ENCODE assay signal across 9 cellular contexts in genomic region chr5:175696139-175696854, GRCh38. TPM values are rescaled to one million over a fixed set of nuclear protein-coding genes. Genes with fewer than 3 reads are reported as not detected.
DNase-seq lines count a peak whose midpoint lies in the region; ATAC-seq and TF ChIP-seq lines count a peak whose summit lies in the region.
"Had no signal": no experiment of that assay in that cellular context is flagged by ENCODE, and none has a peak within 500 bp of the region (broad histone marks: within the 10 kb centered on the region; RNA-seq: fewer than 3 reads in every experiment).

No MANE protein-coding gene starts in this region.

- no peak overlapping the region for H3K14ac ChIP-seq in trophoblast cell (ENCODE audit: low read length)

- peaks cover 21% of the 10 kb centered on the region for H3K4me1 Mint-ChIP-seq in activated CD4-positive, alpha-beta memory T cell treated with anti-CD3 and anti-CD28 coated beads, Interleukin-2, amount 10 ng/mL, durations not matched to agents 7 days and 5 days

- no peak for TF ChIP-seq POLR2A in transverse colon (IDR thresholded peaks at IDR 0.05)

- H4K91ac ChIP-seq in trophoblast cell (ENCODE audit: low read depth, low read length) = peak overlapping the region; percentile 37

- no peak overlapping the region for H2AFZ ChIP-seq in trophoblast cell (ENCODE audit: insufficient read depth, low read length, poor library complexity)

- no peak overlapping the region for H3K23ac ChIP-seq in trophoblast cell (ENCODE audit: low read length)

- H3K9ac ChIP-seq in trophoblast cell (ENCODE audit: low read length) = no peak overlapping the region

- no peak overlapping the region for H3K4me2 ChIP-seq in trophoblast cell (ENCODE audit: low read length)

- no peak for TF ChIP-seq EP300 in transverse colon (IDR thresholded peaks at IDR 0.05; ENCODE audit: low read depth)

- no peak overlapping the region for H2BK12ac ChIP-seq in trophoblast cell (ENCODE audit: low read length)

- peak; percentile 29 to 74 for DNase-seq in NCI-H526 (lab: John Stamatoyannopoulos, UW)
- DNase-seq in activated CD4-positive, alpha-beta memory T cell treated with anti-CD3 and anti-CD28 coated beads, Interleukin-2, amount 10 ng/mL, durations not matched to agents 7 days and 5 days = peak; percentile 81
- DNase-seq in epithelial cell of proximal tubule (ENCODE audit: low read depth) = no peak
- peak in 1 of 2 donors; percentile 34 for DNase-seq in trophoblast cell
- peak; percentile 72 for DNase-seq in transverse colon
- no peak for DNase-seq in NCI-H1048 (lab: John Stamatoyannopoulos, UW)

- WGBS in trophoblast cell (ENCODE audit: extremely low coverage, insufficient coverage, insufficient read length) = no CpG with 5 or more reads among the region's 16 CpGs
- WGBS in transverse colon (ENCODE audit: low coverage in 1 of 2), 2 donors = 20 to 32% methylated on average over 1 to 16 of the region's 16 CpGs

- H3K36me3 ChIP-seq in trophoblast cell (ENCODE audit: control insufficient read depth in 1 of 2, insufficient read depth in 2 of 2, low read length in 2 of 2) (no peaks in the 10 kb centered on the region), transverse colon (no peaks in the 10 kb centered on the region)
- H3K36me3 ChIP-seq: breast epithelium had no signal

- no peaks in the 10 kb centered on the region for H3K9me3 Mint-ChIP-seq in activated CD4-positive, alpha-beta memory T cell treated with anti-CD3 and anti-CD28 coated beads, Interleukin-2, amount 10 ng/mL, durations not matched to agents 7 days and 5 days

- H2AK5ac ChIP-seq in trophoblast cell (ENCODE audit: low read length) = no peak overlapping the region

- POLR2A ChIA-PET in activated CD4-positive, alpha-beta memory T cell treated with anti-CD3 and anti-CD28 coated beads, Interleukin-2, amount 10 ng/mL, durations not matched to agents 7 days and 5 days (lab: Charles Lee) = interaction anchor here (0.9 to 1.4 kb wide), 2 partner anchors 39 to 162 kb away, joined by 3 to 4 read pairs; no protein-coding TSS in a partner anchor

- ATAC-seq in HG03135 (IDR thresholded peaks at IDR 0.05; ENCODE audit: unreplicated experiment) = no peak

- H3K4me3 ChIP-seq in epithelial cell of proximal tubule (ENCODE audit: low read depth, low read length) = no peak overlapping the region
- H3K4me3 ChIP-seq in trophoblast cell (ENCODE audit: low read depth, low read length) = no peak overlapping the region
- no peak overlapping the region for H3K4me3 ChIP-seq in transverse colon
- H3K4me3 ChIP-seq: breast epithelium had no signal

- CTCF ChIA-PET in activated CD4-positive, alpha-beta memory T cell treated with anti-CD3 and anti-CD28 coated beads, Interleukin-2, amount 10 ng/mL, durations not matched to agents 7 days and 5 days (lab: Charles Lee) = interaction anchor here (0.7 to 6.6 kb wide), 17 partner anchors 8 to 171 kb away, joined by 3 to 79 read pairs (median 4); no protein-coding TSS in a partner anchor

- H3K27me3 ChIP-seq in trophoblast cell (ENCODE audit: insufficient read depth, low read length) (no peaks in the 10 kb centered on the region), transverse colon (no peaks in the 10 kb centered on the region)

- H3K27ac ChIP-seq in trophoblast cell (ENCODE audit: low read depth, low read length) (no peak overlapping the region), transverse colon (peak overlapping the region in 2 of 4 donors; percentile 44 to 53)
- H3K27ac ChIP-seq: breast epithelium had no signal

- H3K4me3 Mint-ChIP-seq in activated CD4-positive, alpha-beta memory T cell treated with anti-CD3 and anti-CD28 coated beads, Interleukin-2, amount 10 ng/mL, durations not matched to agents 7 days and 5 days = no peak overlapping the region

- in situ Hi-C loops in transverse colon (cut with MboI; ENCODE audit: low pct_ligation_motif_present in 1 of 4, low pct_unique_long_range_greater_than_20kb in 1 of 4, low sequenced_read_pairs in 3 of 4) = no loop called here

- peak overlapping the region; percentile 35 for H4K12ac ChIP-seq in trophoblast cell (ENCODE audit: low read depth, low read length)

- H3K79me1 ChIP-seq in trophoblast cell (ENCODE audit: low read length) = peaks cover 3% of the 10 kb centered on the region

- intact Hi-C loops in transverse colon (cut with DNase I; ENCODE audit: low total_unique reads) = no loop called here

- no peak overlapping the region for H3K18ac ChIP-seq in trophoblast cell (ENCODE audit: low read length)

- no peak overlapping the region for H2BK120ac ChIP-seq in trophoblast cell (ENCODE audit: insufficient read depth, low read length, poor library complexity)

- no peaks in the 10 kb centered on the region for H3K27me3 Mint-ChIP-seq in activated CD4-positive, alpha-beta memory T cell treated with anti-CD3 and anti-CD28 coated beads, Interleukin-2, amount 10 ng/mL, durations not matched to agents 7 days and 5 days

- H3K4me1 ChIP-seq in trophoblast cell (ENCODE audit: control insufficient read depth in 1 of 2, insufficient read depth in 2 of 2, low read length in 2 of 2) (peaks cover 2 to 3% of the 10 kb centered on the region in 2 experiments), transverse colon (no peaks in the 10 kb centered on the region)
- H3K4me1 ChIP-seq: breast epithelium had no signal

- peaks cover 2% of the 10 kb centered on the region for H3K9me3 ChIP-seq in trophoblast cell (ENCODE audit: insufficient read depth, low read depth, low read length)
- H3K9me3 ChIP-seq in transverse colon = no peaks in the 10 kb centered on the region
- H3K9me3 ChIP-seq: breast epithelium had no signal

- no peak overlapping the region for H3K4ac ChIP-seq in trophoblast cell (ENCODE audit: low read depth, low read length)

- H3K27ac Mint-ChIP-seq in activated CD4-positive, alpha-beta memory T cell treated with anti-CD3 and anti-CD28 coated beads, Interleukin-2, amount 10 ng/mL, durations not matched to agents 7 days and 5 days = peak overlapping the region; percentile 2

- no peaks in the 10 kb centered on the region for H3K79me2 ChIP-seq in trophoblast cell (ENCODE audit: control insufficient read depth, insufficient read depth, low read length, poor library complexity)

- no peaks in the 10 kb centered on the region for H3K36me3 Mint-ChIP-seq in activated CD4-positive, alpha-beta memory T cell treated with anti-CD3 and anti-CD28 coated beads, Interleukin-2, amount 10 ng/mL, durations not matched to agents 7 days and 5 days (ENCODE audit: low read depth)

- H2BK5ac ChIP-seq in trophoblast cell (ENCODE audit: low read depth, low read length, poor library complexity) = no peak overlapping the region

- TF ChIP-seq CTCF in GM12872 (IDR thresholded peaks at IDR 0.05; ENCODE audit: insufficient read depth, low read depth, low read length) (peak; percentile 81), epithelial cell of proximal tubule (conservative IDR thresholded peaks at IDR 0.05; ENCODE audit: low read depth, low read length) (peak; percentile 44), transverse colon (IDR thresholded peaks at IDR 0.05) (peak; percentile 26 to 50 (median 44))

- H4K8ac ChIP-seq in trophoblast cell (ENCODE audit: low read depth, low read length) = peak overlapping the region; percentile 73

RNA-seq across cellular contexts. Expression of gene HRH2, which starts 38.4 kb away (rescaled TPM):
- total RNA-seq in activated CD4-positive, alpha-beta memory T cell treated with anti-CD3 and anti-CD28 coated beads, Interleukin-2, amount 10 ng/mL, durations not matched to agents 7 days and 5 days = 10 to 100 TPM; 13.4 to 13.7 TPM
- 0.29 and 0.65 TPM in 2 replicates for total RNA-seq in epithelial cell of proximal tubule
- 1.0 and 1.4 TPM in 2 replicates for polyA plus RNA-seq in trophoblast cell (2013)
- 1 to 10 TPM in 1 of 4 donors, under 1 TPM in 3; 0.20 to 1.5 (median 0.74) TPM for total RNA-seq in transverse colon

Comparison
In these comparisons a context has a peak if more than half of its experiments do, and no peak if none do; other contexts are left out.
1. DNase-seq: peak in NCI-H526 (2 of 2), activated CD4-positive, alpha-beta memory T cell treated with anti-CD3 and anti-CD28 coated beads, Interleukin-2, amount 10 ng/mL, durations not matched to agents 7 days and 5 days (single experiment) and transverse colon (single experiment); none in epithelial cell of proximal tubule (single experiment) and NCI-H1048 (single experiment).
2. Peak in every context shown above with its lines, with median percentiles within 50 percentile points of each other: CTCF ChIP-seq.